In the genomic region with DNA sequence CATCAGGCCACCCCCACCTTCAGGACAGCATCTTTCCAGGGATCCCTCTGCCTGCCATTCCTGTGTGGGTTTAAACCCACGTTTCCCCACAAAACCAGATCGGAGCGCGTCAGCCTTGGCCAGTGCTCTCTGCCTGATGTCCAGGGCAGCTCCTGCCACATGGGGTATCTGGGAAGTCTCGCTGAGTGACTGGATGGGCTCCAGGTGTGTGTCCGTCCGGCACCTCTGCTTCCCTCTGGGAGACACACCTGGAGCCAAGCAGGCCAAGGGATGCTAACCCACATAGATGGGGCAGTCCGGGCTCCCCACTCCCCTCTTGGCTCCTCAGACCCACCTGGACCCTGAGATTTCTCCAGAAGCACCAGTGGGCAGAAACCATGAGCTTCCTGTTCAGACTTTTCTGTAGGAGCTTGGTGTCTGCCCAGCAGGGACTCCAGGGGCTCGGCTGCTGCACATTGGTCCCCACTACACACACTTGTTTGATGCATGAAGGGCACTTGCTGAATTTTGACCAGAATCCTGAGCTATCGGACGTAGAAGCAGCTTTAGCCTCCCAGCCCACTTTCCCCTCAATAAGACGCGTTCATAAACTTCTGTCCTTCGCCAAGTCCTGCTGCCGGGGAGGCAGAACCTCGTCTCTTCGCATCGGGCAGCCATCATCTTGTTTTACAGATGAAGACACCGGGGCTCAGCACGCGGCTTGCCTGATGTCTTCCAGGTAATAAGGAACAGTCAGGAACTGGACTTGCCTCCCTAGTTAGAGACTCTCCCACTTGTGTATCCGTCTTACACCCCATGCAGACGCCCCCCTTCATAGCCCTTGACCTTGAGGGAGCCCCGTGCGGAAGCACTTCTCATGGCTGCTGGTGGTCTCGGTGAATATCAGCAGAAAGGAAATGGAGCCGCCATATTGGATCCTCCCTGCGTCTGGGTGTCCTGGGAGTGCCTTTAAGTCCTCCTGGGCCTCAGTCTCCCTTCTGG, we compare ENCODE assay signal across 22 cellular contexts.
"Had no signal": no experiment of that assay in that cellular context is flagged by ENCODE, and none has a peak within 500 bp of the region (broad histone marks: within the 10 kb centered on the region; RNA-seq: fewer than 3 reads in every experiment).

No MANE protein-coding gene starts in this region.

- H3K4me1 ChIP-seq: breast epithelium, colonic mucosa, right lobe of liver had no signal

- H3K27ac ChIP-seq: breast epithelium, colonic mucosa, right lobe of liver, thoracic aorta had no signal

- H3K4me3 ChIP-seq: breast epithelium, colonic mucosa, right lobe of liver, thoracic aorta had no signal

- H3K9me3 ChIP-seq: colonic mucosa, thoracic aorta had no signal

- H3K36me3 ChIP-seq: breast epithelium, colonic mucosa, right lobe of liver, thoracic aorta had no signal

- ATAC-seq: activated naive CD4-positive, alpha-beta T cell treated with anti-CD3 and anti-CD28 coated beads, Interleukin-2, amount 50 U/mL, for 72 hours; left cardiac atrium; naive thymus-derived CD4-positive, alpha-beta T cell; right lobe of liver; stimulated activated naive CD8-positive, alpha-beta T cell treated with anti-CD3 and anti-CD28 coated beads, Interleukin-15, Interleukin-2, amounts not matched to agents 100 U/mL and 50 U/mL, for 24 hours had no signal

- DNase-seq: activated CD4-positive, alpha-beta memory T cell treated with anti-CD3 and anti-CD28 coated beads for 36 hours; activated CD4-positive, alpha-beta T cell treated with anti-CD3 and anti-CD28 coated beads, Interleukin-2, amount 10 ng/mL, durations not matched to agents 24 days and 14 days; activated CD4-positive, CD25-positive, alpha-beta regulatory T cell treated with anti-CD3 and anti-CD28 coated beads, Interleukin-2, amount 50 U/mL, for 72 hours; activated CD8-positive, alpha-beta memory T cell treated with anti-CD3 and anti-CD28 coated beads, Interleukin-2, amount 50 U/mL, for 4 hours; activated gamma-delta T cell; activated T-cell treated with anti-CD3 and anti-CD28 coated beads, Interleukin-2, amount 50 U/mL, for 1 hour; colonic mucosa; effector memory CD4-positive, alpha-beta T cell; glutamatergic neuron; islet precursor cell; left cardiac atrium; midbrain; naive thymus-derived CD4-positive, alpha-beta T cell; stimulated activated CD4-positive, alpha-beta T cell treated with anti-CD3 and anti-CD28 coated beads, Interleukin-12 subunit alpha, Interleukin-12 subunit beta, amount 100 ng/mL, for 4 hours; stimulated activated CD4-positive, alpha-beta T cell treated with anti-CD3 and anti-CD28 coated beads, Interleukin-4, amount 100 ng/mL, for 1 hour; stimulated activated naive CD8-positive, alpha-beta T cell treated with anti-CD3 and anti-CD28 coated beads, Interleukin-15, Interleukin-2, amounts not matched to agents 100 U/mL and 50 U/mL, for 24 hours; T-helper 2 cell; trophoblast cell had no signal

- H3K27me3 ChIP-seq: breast epithelium, colonic mucosa, right lobe of liver had no signal
